In genomic region chr1:8061210-8061609, GRCh38 we compare ENCODE assay signal across 10 cellular contexts. TPM values are rescaled to one million over a fixed set of nuclear protein-coding genes. Genes with fewer than 3 reads are reported as not detected.
A peak's percentile ranks its signal among the peaks of the same experiment; 100 is the strongest.
DNase-seq lines count a peak whose midpoint lies in the region; ATAC-seq and TF ChIP-seq lines count a peak whose summit lies in the region.
"Had no signal": no experiment of that assay in that cellular context is flagged by ENCODE, and none has a peak within 500 bp of the region (broad histone marks: within the 10 kb centered on the region; RNA-seq: fewer than 3 reads in every experiment).

No MANE protein-coding gene starts in this region.

- TF ChIP-seq EP300 in suprapubic skin (IDR thresholded peaks at IDR 0.05), result no peak

- H3K27ac ChIP-seq in suprapubic skin, result peak overlapping the region; percentile 37

- H3K9me3 Mint-ChIP-seq in HFFc6, result no peaks in the 10 kb centered on the region
- H3K9me3 Mint-ChIP-seq in activated CD8-positive, alpha-beta T cell treated with anti-CD3 and anti-CD28 coated beads for 36 hours, result no peaks in the 10 kb centered on the region
- H3K9me3 Mint-ChIP-seq: activated naive CD4-positive, alpha-beta T cell treated with anti-CD3 and anti-CD28 coated beads, Interleukin-2, amount 50 U/mL, for 24 hours had no signal

- intact Hi-C loops in activated CD8-positive, alpha-beta T cell treated with anti-CD3 and anti-CD28 coated beads for 36 hours (cut with micrococcal nuclease), result no loop called here

- peak overlapping the region; percentile 89 for H3K27ac Mint-ChIP-seq in HFFc6
- no peak overlapping the region for H3K27ac Mint-ChIP-seq in activated CD8-positive, alpha-beta T cell treated with anti-CD3 and anti-CD28 coated beads for 36 hours
- H3K27ac Mint-ChIP-seq: activated naive CD4-positive, alpha-beta T cell treated with anti-CD3 and anti-CD28 coated beads, Interleukin-2, amount 50 U/mL, for 24 hours; memory B cell had no signal

- H3K9me3 ChIP-seq in suprapubic skin, result no peaks in the 10 kb centered on the region

- H3K27me3 Mint-ChIP-seq in HFFc6 (ENCODE audit: insufficient read depth), result no peaks in the 10 kb centered on the region; the same call in 1 of the 2 replicates
- H3K27me3 Mint-ChIP-seq in activated CD8-positive, alpha-beta T cell treated with anti-CD3 and anti-CD28 coated beads for 36 hours, result peaks cover 7% of the 10 kb centered on the region

- TF ChIP-seq POLR2A in suprapubic skin (IDR thresholded peaks at IDR 0.05), result no peak

- peaks cover 27% of the 10 kb centered on the region for H3K4me1 ChIP-seq in suprapubic skin

- peaks cover 32% of the 10 kb centered on the region for H3K4me1 Mint-ChIP-seq in HFFc6 (ENCODE audit: low read depth)
- no peaks in the 10 kb centered on the region for H3K4me1 Mint-ChIP-seq in activated CD8-positive, alpha-beta T cell treated with anti-CD3 and anti-CD28 coated beads for 36 hours (ENCODE audit: low read depth)
- H3K4me1 Mint-ChIP-seq: activated naive CD4-positive, alpha-beta T cell treated with anti-CD3 and anti-CD28 coated beads, Interleukin-2, amount 50 U/mL, for 24 hours; memory B cell had no signal

- CTCF ChIA-PET in activated CD8-positive, alpha-beta T cell treated with anti-CD3 and anti-CD28 coated beads for 36 hours (lab: Charles Lee), result interaction anchor here (1.2 kb wide), 1 partner anchor 13 kb away, joined by 3 read pairs; no protein-coding TSS in a partner anchor

- H3K4me3 ChIP-seq in suprapubic skin, result no peak overlapping the region

- ATAC-seq in activated CD8-positive, alpha-beta T cell treated with anti-CD3 and anti-CD28 coated beads for 36 hours, result no peak

- H3K36me3 ChIP-seq in suprapubic skin, result no peaks in the 10 kb centered on the region

- TF ChIP-seq CTCF in HFFc6 (IDR thresholded peaks at IDR 0.05), result no peak
- TF ChIP-seq CTCF in suprapubic skin (IDR thresholded peaks at IDR 0.05), result no peak
- TF ChIP-seq CTCF in activated CD8-positive, alpha-beta T cell treated with anti-CD3 and anti-CD28 coated beads for 36 hours (IDR thresholded peaks at IDR 0.05), result no peak

- DNase-seq in HFFc6 (peak; percentile 93), astrocyte of the hippocampus (ENCODE audit: low read depth, low spot score) (peak; percentile 95), iris pigment epithelial cell (ENCODE audit: low read depth) (peak; percentile 99), suprapubic skin (ENCODE audit: low spot score in 2 of 2) (no peak), GF-D8 (lab: John Stamatoyannopoulos, UW) (no peak), cerebellar cortex (ENCODE audit: low spot score) (no peak)
- DNase-seq in activated CD8-positive, alpha-beta T cell treated with anti-CD3 and anti-CD28 coated beads for 36 hours, result no peak
- DNase-seq in stimulated activated naive CD4-positive, alpha-beta T cell (lab: John Stamatoyannopoulos, UW), result no peak

- peak overlapping the region; percentile 69 for H3K4me3 Mint-ChIP-seq in HFFc6
- H3K4me3 Mint-ChIP-seq in activated CD8-positive, alpha-beta T cell treated with anti-CD3 and anti-CD28 coated beads for 36 hours, result no peak overlapping the region
- H3K4me3 Mint-ChIP-seq: activated naive CD4-positive, alpha-beta T cell treated with anti-CD3 and anti-CD28 coated beads, Interleukin-2, amount 50 U/mL, for 24 hours; memory B cell had no signal

- H3K27me3 ChIP-seq in suprapubic skin, result no peaks in the 10 kb centered on the region

- no peaks in the 10 kb centered on the region for H3K36me3 Mint-ChIP-seq in HFFc6 (ENCODE audit: low read depth)
- no peaks in the 10 kb centered on the region for H3K36me3 Mint-ChIP-seq in activated CD8-positive, alpha-beta T cell treated with anti-CD3 and anti-CD28 coated beads for 36 hours (ENCODE audit: low read depth)
- H3K36me3 Mint-ChIP-seq: memory B cell had no signal

- POLR2A ChIA-PET in activated CD8-positive, alpha-beta T cell treated with anti-CD3 and anti-CD28 coated beads for 36 hours (lab: Charles Lee), result no interaction called here

RNA-seq across cellular contexts. Expression of gene ERRFI1, which starts 35.1 kb away (rescaled TPM):
- 10 to 100 TPM; 15.8 to 25.5 (median 19.0) TPM for total RNA-seq in HFFc6 (2021; fragmentation: NEBNext Ultra II Directional; extraction: Animal tissue kit (Norgen Biotek cat#: 25700))
- 100 to 1,000 TPM; 128 to 312 (median 262) TPM for total RNA-seq in suprapubic skin
- 1 to 10 TPM; 1.6 to 2.2 TPM for total RNA-seq in activated CD8-positive, alpha-beta T cell treated with anti-CD3 and anti-CD28 coated beads for 36 hours

Comparison
In these comparisons a context has a peak if more than half of its experiments do, and no peak if none do; other contexts are left out.
1. DNase-seq: peak in HFFc6 (single experiment), astrocyte of the hippocampus (single experiment) and iris pigment epithelial cell (single experiment); none in suprapubic skin (0 of 2), GF-D8 (single experiment), activated CD8-positive, alpha-beta T cell treated with anti-CD3 and anti-CD28 coated beads for 36 hours (single experiment), stimulated activated naive CD4-positive, alpha-beta T cell (0 of 6) and cerebellar cortex (single experiment).
2. RNA of gene ERRFI1, which starts 35.1 kb away (total RNA-seq): 128 to 312 TPM in suprapubic skin and 15.8 to 25.5 TPM in HFFc6; 1.6 to 2.2 TPM in activated CD8-positive, alpha-beta T cell treated with anti-CD3 and anti-CD28 coated beads for 36 hours; every median in the first group is over 4 times any median in the second.